In the genomic region with DNA sequence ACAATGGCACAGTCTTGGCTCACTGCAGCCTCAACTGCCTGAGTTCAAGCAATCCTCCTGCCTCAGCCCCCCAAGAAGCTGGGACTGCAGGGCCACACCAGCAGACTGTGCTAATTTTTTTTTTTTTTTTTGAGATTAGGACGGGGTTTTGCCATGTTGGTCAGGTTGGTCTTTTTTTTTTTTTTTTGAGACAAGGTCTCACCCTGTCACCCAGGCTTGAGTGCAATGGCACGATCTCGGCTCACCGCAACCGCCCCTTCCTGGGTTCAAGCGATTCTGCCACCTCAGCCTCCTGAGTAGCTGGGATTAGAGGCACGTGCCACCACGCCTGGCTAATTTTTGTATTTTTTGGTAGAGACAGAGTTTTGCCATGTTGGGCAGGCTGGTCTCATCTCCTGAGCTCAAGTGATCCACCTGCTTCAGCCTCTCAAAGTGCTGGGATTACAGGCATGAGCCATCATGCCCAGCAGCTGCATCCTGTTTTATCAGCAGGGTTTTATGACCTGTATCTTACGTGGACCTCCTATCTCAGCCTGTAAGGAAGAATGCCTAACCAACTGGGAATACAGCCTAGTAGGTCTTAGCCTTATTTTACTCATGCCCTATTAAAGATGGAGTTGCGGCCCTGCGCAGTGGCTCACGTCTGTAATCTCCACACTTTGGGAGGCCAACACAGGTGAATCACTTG, we compare ENCODE assay signal across 19 cellular contexts. TPM values are rescaled to one million over a fixed set of nuclear protein-coding genes. Genes with fewer than 3 reads are reported as not detected.
DNase-seq lines count a peak whose midpoint lies in the region; ATAC-seq, FAIRE-seq and TF ChIP-seq lines count a peak whose summit lies in the region.
"Had no signal": no experiment of that assay in that cellular context is flagged by ENCODE, and none has a peak within 500 bp of the region (broad histone marks: within the 10 kb centered on the region; RNA-seq: fewer than 3 reads in every experiment).

No MANE protein-coding gene starts in this region.

- no peaks in the 10 kb centered on the region for H3K27me3 Mint-ChIP-seq in Caco-2 (ENCODE audit: insufficient read depth, unreplicated experiment)
- H3K27me3 Mint-ChIP-seq: B cell; CD4-positive, alpha-beta memory T cell had no signal

- POLR2A ChIA-PET in endothelial cell of umbilical vein (lab: Charles Lee) = no interaction called here
- POLR2A ChIA-PET in Caco-2 (lab: Charles Lee) = no interaction called here

- intact Hi-C loops in endothelial cell of umbilical vein (cut with micrococcal nuclease) (no loop called here), Caco-2 (cut with micrococcal nuclease; ENCODE audit: unreplicated experiment) (no loop called here)

- dilution Hi-C loops in endothelial cell of umbilical vein (cut with MboI; ENCODE audit: extremely low pct_ligation_motif_present, low sequenced_read_pairs) = no loop called here

- no peak overlapping the region for H3K4me3 Mint-ChIP-seq in Caco-2 (ENCODE audit: unreplicated experiment)
- H3K4me3 Mint-ChIP-seq: B cell, H9 had no signal

- H3K27ac Mint-ChIP-seq in Caco-2 (ENCODE audit: unreplicated experiment) = no peak overlapping the region
- H3K27ac Mint-ChIP-seq: B cell, H9 had no signal

- TF ChIP-seq CTCF in endothelial cell of umbilical vein (IDR thresholded peaks at IDR 0.05; ENCODE audit: extremely low read depth in 1 of 2, insufficient read depth in 1 of 2, low read depth in 1 of 2, low read length in 2 of 2) (no peak), Caco-2 (IDR thresholded peaks at IDR 0.05; ENCODE audit: insufficient read depth in 1 of 2, low read depth in 1 of 2, low read length in 1 of 2, severe bottlenecking in 1 of 2, unreplicated experiment in 1 of 2) (no peak), hepatocyte (IDR thresholded peaks at IDR 0.05; ENCODE audit: poor library complexity) (no peak)

- H3K27ac ChIP-seq in endothelial cell of umbilical vein (ENCODE audit: insufficient read depth, low read depth, low read length) = no peak overlapping the region
- H3K27ac ChIP-seq in hepatocyte = no peak overlapping the region
- H3K27ac ChIP-seq: Peyer's patch had no signal

- WGBS in hepatocyte (ENCODE audit: low lambda C conversion rate, missing lambda C conversion rate) = 90% methylated on average over 12 of the region's 12 CpGs

- H3K4me2 ChIP-seq in endothelial cell of umbilical vein (ENCODE audit: insufficient read depth, low read length) (no peak overlapping the region), hepatocyte (no peak overlapping the region)

- no peak for TF ChIP-seq POLR2A in endothelial cell of umbilical vein (IDR thresholded peaks at IDR 0.05; ENCODE audit: low read depth, low read length)

- no peaks in the 10 kb centered on the region for H3K9me2 ChIP-seq in hepatocyte (replicated peaks; ENCODE audit: insufficient read depth)

- H3K27me3 ChIP-seq in endothelial cell of umbilical vein (ENCODE audit: control insufficient read depth in 2 of 2, insufficient read depth in 2 of 2, low read length in 2 of 2) (no peaks in the 10 kb centered on the region), Caco-2 (replicated peaks; ENCODE audit: control insufficient read depth, insufficient read depth, low read length) (no peaks in the 10 kb centered on the region), hepatocyte (no peaks in the 10 kb centered on the region)
- H3K27me3 ChIP-seq: Peyer's patch had no signal

- no peaks in the 10 kb centered on the region for H3K4me1 Mint-ChIP-seq in Caco-2 (ENCODE audit: low read depth, unreplicated experiment)

- no peak for FAIRE-seq in endothelial cell of umbilical vein (lab: Jason Lieb, UNC)

- H3K4me3 ChIP-seq in endothelial cell of umbilical vein (replicated peaks in 1 of 3; ENCODE audit: insufficient read depth in 1 of 3, low read depth in 1 of 3, low read length in 3 of 3) = no peak overlapping the region
- H3K4me3 ChIP-seq in Caco-2 (ENCODE audit: low read depth, low read length) = no peak overlapping the region
- no peak overlapping the region for H3K4me3 ChIP-seq in hepatocyte
- H3K4me3 ChIP-seq: Peyer's patch had no signal

- ATAC-seq in HG02623 (IDR thresholded peaks at IDR 0.05; ENCODE audit: unreplicated experiment) (no peak), GM21515 (IDR thresholded peaks at IDR 0.05; ENCODE audit: unreplicated experiment) (no peak)

- BruUV-seq in endothelial cell of umbilical vein (replicated peaks; lab: Mats Ljungman, UMichigan) (no TSS peak), Caco-2 (replicated peaks; lab: Mats Ljungman, UMichigan) (no TSS peak)

- H3K9me3 ChIP-seq in endothelial cell of umbilical vein (replicated peaks; ENCODE audit: control insufficient read depth, insufficient read depth, low read length) = no peaks in the 10 kb centered on the region
- H3K9me3 ChIP-seq in Caco-2 = no peaks in the 10 kb centered on the region
- H3K9me3 ChIP-seq in hepatocyte (ENCODE audit: low read depth) = no peaks in the 10 kb centered on the region
- H3K9me3 ChIP-seq: Peyer's patch had no signal

- H3K9me3 Mint-ChIP-seq in Caco-2 (ENCODE audit: unreplicated experiment) = no peaks in the 10 kb centered on the region
- H3K9me3 Mint-ChIP-seq: CD4-positive, alpha-beta memory T cell; H9 had no signal

- no peaks in the 10 kb centered on the region for H3K36me3 Mint-ChIP-seq in Caco-2 (ENCODE audit: insufficient read depth, unreplicated experiment)
- H3K36me3 Mint-ChIP-seq: CD4-positive, alpha-beta memory T cell had no signal

- no peaks in the 10 kb centered on the region for H4K20me1 ChIP-seq in endothelial cell of umbilical vein (replicated peaks; ENCODE audit: control insufficient read depth, extremely low read depth, insufficient read depth, low read length)
- H4K20me1 ChIP-seq in hepatocyte (ENCODE audit: insufficient read depth, poor library complexity, severe bottlenecking) = no peaks in the 10 kb centered on the region

- no peak overlapping the region for H3K9ac ChIP-seq in endothelial cell of umbilical vein (replicated peaks; ENCODE audit: extremely low read depth, insufficient read depth, low read length)

- peak; percentile 97 for DNase-seq in DMS153 (lab: John Stamatoyannopoulos, UW)
- peak; percentile 20 for DNase-seq in HT1080 (ENCODE audit: low read depth)
- peak; percentile 20 for DNase-seq in NCI-H2196 treated with DMSO at 0.1 percent for 48 hours (lab: John Stamatoyannopoulos, UW; ENCODE audit: unreplicated experiment)
- DNase-seq in endothelial cell of umbilical vein (ENCODE audit: low read depth, low spot score) = peak; percentile 13
- DNase-seq in Caco-2 = no peak
- no peak for DNase-seq in hepatocyte (ENCODE audit: low spot score)
- DNase-seq: ACHN; CD4-positive, alpha-beta memory T cell; DMS 273 treated with DMSO at 0.1 percent for 48 hours; H9; Karpas-422; NCI-H187 treated with DMSO at 0.1 percent for 48 hours; NCI-H2227 treated with DMSO at 0.1 percent for 48 hours; NCI-H774; Peyer's patch; Right ventricle myocardium superior had no signal

- CTCF ChIA-PET in endothelial cell of umbilical vein (lab: Charles Lee) (no interaction called here), Caco-2 (lab: Charles Lee) (no interaction called here)

- H3K4me1 ChIP-seq in endothelial cell of umbilical vein (ENCODE audit: control insufficient read depth, extremely low read depth, insufficient read depth, low read length) = peaks cover 16% of the 10 kb centered on the region
- no peaks in the 10 kb centered on the region for H3K4me1 ChIP-seq in Caco-2
- H3K4me1 ChIP-seq in hepatocyte (ENCODE audit: insufficient read depth) = no peaks in the 10 kb centered on the region

- no peak overlapping the region for H2AFZ ChIP-seq in endothelial cell of umbilical vein (ENCODE audit: low read depth, low read length)
- H2AFZ ChIP-seq in hepatocyte = no peak overlapping the region

- no peaks in the 10 kb centered on the region for H3K79me2 ChIP-seq in endothelial cell of umbilical vein (ENCODE audit: control insufficient read depth, insufficient read depth, low read length)
- H3K79me2 ChIP-seq in hepatocyte = no peaks in the 10 kb centered on the region

- no peaks in the 10 kb centered on the region for H3K36me3 ChIP-seq in endothelial cell of umbilical vein (ENCODE audit: control insufficient read depth in 2 of 2, extremely low read depth in 1 of 2, insufficient read depth in 2 of 2, low read length in 2 of 2)
- H3K36me3 ChIP-seq in Caco-2 (ENCODE audit: control insufficient read depth, insufficient read depth, low read length) = no peaks in the 10 kb centered on the region
- no peaks in the 10 kb centered on the region for H3K36me3 ChIP-seq in hepatocyte (replicated peaks; ENCODE audit: insufficient read depth, low read depth)
- H3K36me3 ChIP-seq: Peyer's patch had no signal

- no peaks in the 10 kb centered on the region for H3K9me1 ChIP-seq in endothelial cell of umbilical vein (replicated peaks; ENCODE audit: control insufficient read depth, extremely low read depth, insufficient read depth, low read length)

RNA-seq across cellular contexts. Expression of gene MRPL1, which starts 13.2 kb away (rescaled TPM):
- total RNA-seq in HT1080 (2014; rRNA removed; shearing (Covaris generic)) = 60.6 and 84.4 TPM in 2 replicates
- polyA plus RNA-seq in HT1080 (2015; cell fraction: cytosol; rRNA removed) = 45.3 and 46.9 TPM in 2 replicates
- 37.3 and 38.2 TPM in 2 replicates for polyA plus RNA-seq in HT1080 (2015; cell fraction: nucleus; rRNA removed)
- total RNA-seq in endothelial cell of umbilical vein (38.6 and 42.9 TPM in 2 replicates), Caco-2 (2022) (38.4 and 42.0 TPM in 2 replicates), hepatocyte (27.2 and 32.3 TPM in 2 replicates)
- polyA plus RNA-seq in endothelial cell of umbilical vein (6.0 and 11.5 TPM in 2 replicates), hepatocyte (19.6 and 22.5 TPM in 2 replicates)
- 27.7 and 31.5 TPM in 2 replicates for polyA plus RNA-seq in endothelial cell of umbilical vein (2011; cell fraction: cytosol; rRNA removed)
- polyA plus RNA-seq in endothelial cell of umbilical vein (2011; cell fraction: nucleus; rRNA removed) = 14.3 and 25.2 TPM in 2 replicates
- 25.2 and 49.8 TPM in 2 replicates for polyA plus RNA-seq in endothelial cell of umbilical vein (2012)
- polyA minus RNA-seq in endothelial cell of umbilical vein = 6.3 and 11.2 TPM in 2 replicates
- polyA minus RNA-seq in endothelial cell of umbilical vein (2011; cell fraction: cytosol; rRNA and poly(A)+ RNA removed) = 4.5 TPM
- polyA minus RNA-seq in endothelial cell of umbilical vein (2011; cell fraction: nucleus; rRNA and poly(A)+ RNA removed) = 14.1 and 19.9 TPM in 2 replicates

RNA-seq across cellular contexts. Expression of gene CNOT6L, which starts 30.3 kb away (rescaled TPM):
- total RNA-seq in HT1080 (2014; rRNA removed; shearing (Covaris generic)) = 4.5 and 7.6 TPM in 2 replicates
- polyA plus RNA-seq in HT1080 (2015; cell fraction: cytosol; rRNA removed) = 6.0 and 7.8 TPM in 2 replicates
- polyA plus RNA-seq in HT1080 (2015; cell fraction: nucleus; rRNA removed) = 7.6 and 10.5 TPM in 2 replicates
- 60.7 and 66.8 TPM in 2 replicates for total RNA-seq in endothelial cell of umbilical vein
- polyA plus RNA-seq in endothelial cell of umbilical vein = 7.7 and 8.5 TPM in 2 replicates
- 13.4 and 13.6 TPM in 2 replicates for polyA plus RNA-seq in endothelial cell of umbilical vein (2011; cell fraction: cytosol; rRNA removed)
- 24.0 and 28.1 TPM in 2 replicates for polyA plus RNA-seq in endothelial cell of umbilical vein (2011; cell fraction: nucleus; rRNA removed)
- polyA plus RNA-seq in endothelial cell of umbilical vein (2012) = 16.4 and 23.5 TPM in 2 replicates
- polyA minus RNA-seq in endothelial cell of umbilical vein = 72.2 and 80.7 TPM in 2 replicates
- polyA minus RNA-seq in endothelial cell of umbilical vein (2011; cell fraction: cytosol; rRNA and poly(A)+ RNA removed) = 10.4 TPM
- polyA minus RNA-seq in endothelial cell of umbilical vein (2011; cell fraction: nucleus; rRNA and poly(A)+ RNA removed) = 61.8 and 92.4 TPM in 2 replicates
- total RNA-seq in Caco-2 (2022) = 18.8 and 20.2 TPM in 2 replicates
- total RNA-seq in hepatocyte = 20.4 and 21.0 TPM in 2 replicates
- polyA plus RNA-seq in hepatocyte = 7.5 and 7.7 TPM in 2 replicates

Comparison
In these comparisons a context has a peak if more than half of its experiments do, and no peak if none do; other contexts are left out.
1. DNase-seq: peak in DMS153 (single experiment), HT1080 (single experiment), NCI-H2196 treated with DMSO at 0.1 percent for 48 hours (single experiment) and endothelial cell of umbilical vein (single experiment); none in Caco-2 (0 of 2) and hepatocyte (single experiment).